Comparison of ENCODE assay signal across 29 cellular contexts in the genomic region with DNA sequence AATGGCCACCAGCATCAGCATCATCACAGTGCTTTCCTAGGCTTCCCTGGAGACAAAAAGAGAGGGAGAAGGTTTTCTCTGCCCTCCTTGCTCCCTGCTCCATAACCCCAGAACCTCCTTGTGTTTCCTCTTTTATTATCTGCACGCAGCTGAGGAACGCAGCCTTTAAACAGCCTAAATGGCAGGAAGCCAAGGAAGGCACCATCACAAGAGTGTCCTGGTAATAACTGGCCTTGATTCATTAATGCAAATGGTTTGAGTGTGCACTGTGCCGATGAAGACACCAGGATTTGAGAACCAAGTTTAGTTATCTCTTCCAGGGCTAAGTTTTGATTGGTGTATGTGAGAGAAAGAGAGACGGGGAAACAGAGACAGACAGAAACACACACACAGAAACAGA. TPM values are rescaled to one million over a fixed set of nuclear protein-coding genes. Genes with fewer than 3 reads are reported as not detected.
DNase-seq lines count a peak whose midpoint lies in the region; ATAC-seq and TF ChIP-seq lines count a peak whose summit lies in the region.
"Had no signal": no experiment of that assay in that cellular context is flagged by ENCODE, and none has a peak within 500 bp of the region (broad histone marks: within the 10 kb centered on the region; RNA-seq: fewer than 3 reads in every experiment).

No MANE protein-coding gene starts in this region.

- H3K27ac Mint-ChIP-seq in neural crest cell (ENCODE audit: unreplicated experiment) (peak overlapping the region; percentile 97), Calu3 (ENCODE audit: unreplicated experiment) (no peak overlapping the region)
- H3K27ac Mint-ChIP-seq: activated CD4-positive, alpha-beta T cell treated with anti-CD3 and anti-CD28 coated beads for 36 hours; activated CD8-positive, alpha-beta T cell treated with anti-CD3 and anti-CD28 coated beads, Interleukin-2, amount 10 ng/mL, durations not matched to agents 7 days and 5 days; activated naive CD4-positive, alpha-beta T cell treated with anti-CD3 and anti-CD28 coated beads, Interleukin-2, amount 10 ng/mL, durations not matched to agents 7 days and 5 days; natural killer cell; stimulated activated naive B cell treated with anti-CD40 and anti-IgM and Interleukin-4, amounts not matched to agents 10 μg/mL and 1 μg/mL and 100 μg/mL, for 72 hours had no signal

- no peak overlapping the region for H3K4me3 Mint-ChIP-seq in neural crest cell
- no peak overlapping the region for H3K4me3 Mint-ChIP-seq in Calu3 (ENCODE audit: low read depth, unreplicated experiment)
- H3K4me3 Mint-ChIP-seq: activated CD4-positive, alpha-beta T cell treated with anti-CD3 and anti-CD28 coated beads for 36 hours; activated CD8-positive, alpha-beta T cell treated with anti-CD3 and anti-CD28 coated beads, Interleukin-2, amount 10 ng/mL, durations not matched to agents 7 days and 5 days; activated naive CD4-positive, alpha-beta T cell treated with anti-CD3 and anti-CD28 coated beads, Interleukin-2, amount 10 ng/mL, durations not matched to agents 7 days and 5 days; brain; CD14-positive monocyte; natural killer cell; stimulated activated naive B cell treated with anti-CD40 and anti-IgM and Interleukin-4, amounts not matched to agents 10 μg/mL and 1 μg/mL and 100 μg/mL, for 72 hours had no signal

- no peak for TF ChIP-seq CTCF in neural crest cell (conservative IDR thresholded peaks at IDR 0.05)
- no peak for TF ChIP-seq CTCF in Calu3 (IDR thresholded peaks at IDR 0.05; ENCODE audit: unreplicated experiment)

- DNase-seq in NCI-H146 (lab: John Stamatoyannopoulos, UW) (peak; percentile 39), NCI-H146 treated with DMSO at 0.1 percent for 48 hours (lab: John Stamatoyannopoulos, UW; ENCODE audit: unreplicated experiment) (no peak), DMS153 (lab: John Stamatoyannopoulos, UW) (peak; percentile 10), OCI-M1 (lab: John Stamatoyannopoulos, UW) (peak; percentile 50), neural crest cell (ENCODE audit: low read depth, low spot score) (no peak), Calu3 (no peak), left cardiac atrium (no peak)
- DNase-seq in stimulated activated CD4-positive, alpha-beta T cell treated with anti-CD3 and anti-CD28 coated beads, Interleukin-4, amount 100 ng/mL, for 4 hours = no peak
- DNase-seq: activated CD4-positive, alpha-beta T cell treated with anti-CD3 and anti-CD28 coated beads for 36 hours; activated CD8-positive, alpha-beta T cell treated with anti-CD3 and anti-CD28 coated beads, Interleukin-2, amount 10 ng/mL, durations not matched to agents 7 days and 5 days; activated naive CD4-positive, alpha-beta T cell treated with anti-CD3 and anti-CD28 coated beads, Interleukin-2, amount 10 ng/mL, durations not matched to agents 7 days and 5 days; DND-41; esophagus squamous epithelium; gastrocnemius medialis; lower lobe of right lung; mucosa of descending colon; natural killer cell; NCI-H1048; NCI-H1930; NCI-H446 treated with DMSO at 0.1 percent for 48 hours; NK-92 treated with Interleukin-12 subunit alpha and Interleukin-12 subunit beta, amount 100 ng/mL, for 24 hours; PC-9; stimulated activated naive B cell treated with anti-CD40 and anti-IgM and Interleukin-4, amounts not matched to agents 10 μg/mL and 1 μg/mL and 100 μg/mL, for 72 hours; upper lobe of left lung had no signal

- CTCF ChIA-PET in Calu3 (lab: Charles Lee) = no interaction called here

- no peak for ATAC-seq in left cardiac atrium
- ATAC-seq: activated CD4-positive, alpha-beta T cell treated with anti-CD3 and anti-CD28 coated beads for 36 hours; activated CD8-positive, alpha-beta T cell treated with anti-CD3 and anti-CD28 coated beads, Interleukin-2, amount 10 ng/mL, durations not matched to agents 7 days and 5 days; gastrocnemius medialis; lower lobe of right lung; mucosa of descending colon; natural killer cell; stimulated activated naive B cell treated with anti-CD40 and anti-IgM and Interleukin-4, amounts not matched to agents 10 μg/mL and 1 μg/mL and 100 μg/mL, for 72 hours had no signal

- intact Hi-C loops in Calu3 (cut with micrococcal nuclease; ENCODE audit: unreplicated experiment) = no loop called here
- intact Hi-C loops in left cardiac atrium (cut with DNase I) = no loop called here

- H3K36me3 Mint-ChIP-seq in neural crest cell (ENCODE audit: low read depth) (no peaks in the 10 kb centered on the region), Calu3 (ENCODE audit: insufficient read depth, unreplicated experiment) (peaks cover 6% of the 10 kb centered on the region)
- H3K36me3 Mint-ChIP-seq: activated naive CD4-positive, alpha-beta T cell treated with anti-CD3 and anti-CD28 coated beads, Interleukin-2, amount 10 ng/mL, durations not matched to agents 7 days and 5 days; brain; CD14-positive monocyte; natural killer cell; stimulated activated naive B cell treated with anti-CD40 and anti-IgM and Interleukin-4, amounts not matched to agents 10 μg/mL and 1 μg/mL and 100 μg/mL, for 72 hours had no signal

- BruUV-seq in Calu3 (replicated peaks; lab: Mats Ljungman, UMichigan) = no TSS peak

- H3K9me3 Mint-ChIP-seq in neural crest cell = peaks cover 2% of the 10 kb centered on the region
- no peaks in the 10 kb centered on the region for H3K9me3 Mint-ChIP-seq in Calu3 (ENCODE audit: low read depth, unreplicated experiment)
- H3K9me3 Mint-ChIP-seq: activated naive CD4-positive, alpha-beta T cell treated with anti-CD3 and anti-CD28 coated beads, Interleukin-2, amount 10 ng/mL, durations not matched to agents 7 days and 5 days; CD14-positive monocyte; natural killer cell; stimulated activated naive B cell treated with anti-CD40 and anti-IgM and Interleukin-4, amounts not matched to agents 10 μg/mL and 1 μg/mL and 100 μg/mL, for 72 hours had no signal

- H3K27me3 Mint-ChIP-seq in neural crest cell (ENCODE audit: low read depth) (no peaks in the 10 kb centered on the region), Calu3 (ENCODE audit: unreplicated experiment) (no peaks in the 10 kb centered on the region)

- H3K4me1 Mint-ChIP-seq in neural crest cell = peaks cover 30% of the 10 kb centered on the region
- peaks cover 22% of the 10 kb centered on the region for H3K4me1 Mint-ChIP-seq in Calu3 (ENCODE audit: low read depth, unreplicated experiment)
- H3K4me1 Mint-ChIP-seq: activated CD4-positive, alpha-beta T cell treated with anti-CD3 and anti-CD28 coated beads for 36 hours; activated naive CD4-positive, alpha-beta T cell treated with anti-CD3 and anti-CD28 coated beads, Interleukin-2, amount 10 ng/mL, durations not matched to agents 7 days and 5 days; CD14-positive monocyte; natural killer cell had no signal

RNA-seq across cellular contexts. Expression of gene DRD2, which starts 29.4 kb away (rescaled TPM):
- 2.8 and 2.9 TPM in 2 replicates for total RNA-seq in neural crest cell
- 0.45 and 0.54 TPM in 2 replicates for total RNA-seq in Calu3 (2022)
- under 1 TPM in 1 of 2 donors, not detected in 1; 0.37 TPM for total RNA-seq in left cardiac atrium
- total RNA-seq: activated CD4-positive, alpha-beta T cell treated with anti-CD3 and anti-CD28 coated beads for 36 hours; activated CD8-positive, alpha-beta T cell treated with anti-CD3 and anti-CD28 coated beads, Interleukin-2, amount 10 ng/mL, durations not matched to agents 7 days and 5 days; dermis microvascular lymphatic vessel endothelial cell; GM23248; lower lobe of right lung; natural killer cell; PC-9; T-helper 2 cell treated with Interferon-gamma antibody and Interleukin-4, amounts not matched to agents 100 ng/mL and 5 ng/mL, for 36 hours had no signal

Comparison
In these comparisons a context has a peak if more than half of its experiments do, and no peak if none do; other contexts are left out.
1. DNase-seq: peak in NCI-H146 (single experiment), DMS153 (single experiment) and OCI-M1 (single experiment); none in NCI-H146 treated with DMSO at 0.1 percent for 48 hours (single experiment), neural crest cell (single experiment), stimulated activated CD4-positive, alpha-beta T cell treated with anti-CD3 and anti-CD28 coated beads, Interleukin-4, amount 100 ng/mL, for 4 hours (0 of 2), Calu3 (single experiment) and left cardiac atrium (single experiment).